1 cellular context compared by ENCODE assay signal in genomic region chr22:33013051-33013450, GRCh38.
TF ChIP-seq lines count a peak whose summit lies in the region.

No MANE protein-coding gene starts in this region.

TF ChIP-seq in WTC11, 78 proteins besides CTCF, POLR2A, EP300 and RAD21 (continued from another document):
- TF ChIP-seq ZNF138 (CRISPR knock-in tag; conservative IDR thresholded peaks at IDR 0.05) = no peak
